ENCODE assay signal across 9 cellular contexts in genomic region chr11:122808494-122808893, GRCh38. TPM values are rescaled to one million over a fixed set of nuclear protein-coding genes. Genes with fewer than 3 reads are reported as not detected.
DNase-seq lines count a peak whose midpoint lies in the region; ATAC-seq, FAIRE-seq and TF ChIP-seq lines count a peak whose summit lies in the region.
"Had no signal": no experiment of that assay in that cellular context is flagged by ENCODE, and none has a peak within 500 bp of the region (broad histone marks: within the 10 kb centered on the region; RNA-seq: fewer than 3 reads in every experiment).

No MANE protein-coding gene starts in this region.

- H3K36me3 ChIP-seq in RWPE2 (ENCODE audit: low read depth), result no peaks in the 10 kb centered on the region; the same call in 1 of the 2 replicates
- no peaks in the 10 kb centered on the region for H3K36me3 ChIP-seq in ovary

- WGBS in ovary, 3 donors, result 22 to 29% (median 28%) methylated on average over 2 of the region's 2 CpGs

- ATAC-seq in GM18868 (IDR thresholded peaks at IDR 0.05; ENCODE audit: unreplicated experiment) (peak; percentile 65), HG02678 (IDR thresholded peaks at IDR 0.05; ENCODE audit: unreplicated experiment) (peak; percentile 93), RWPE2 (ENCODE audit: low read depth) (no peak), left ventricle myocardium superior (peak; percentile 70)

- FAIRE-seq in urothelium cell line (lab: Jason Lieb, UNC), result no peak

- peak overlapping the region; percentile 26 for H3K27ac ChIP-seq in RWPE2 (ENCODE audit: poor library complexity, severe bottlenecking)
- no peak overlapping the region for H3K27ac ChIP-seq in ovary
- H3K27ac ChIP-seq: VCaP had no signal

- TF ChIP-seq EP300 in ovary (IDR thresholded peaks at IDR 0.05), result no peak

- TF ChIP-seq CTCF in RWPE2 (IDR thresholded peaks at IDR 0.05; ENCODE audit: poor library complexity, severe bottlenecking), result no peak
- TF ChIP-seq CTCF in ovary (IDR thresholded peaks at IDR 0.05), result no peak

- no peak overlapping the region for H3K4me3 ChIP-seq in RWPE2 (ENCODE audit: severe bottlenecking)
- no peak overlapping the region for H3K4me3 ChIP-seq in ovary

- H3K27me3 ChIP-seq in RWPE2 (ENCODE audit: insufficient read depth, poor library complexity, severe bottlenecking), result no peaks in the 10 kb centered on the region
- H3K27me3 ChIP-seq in ovary, result no peaks in the 10 kb centered on the region

- H3K9me3 ChIP-seq in RWPE2 (ENCODE audit: severe bottlenecking) (no peaks in the 10 kb centered on the region), ovary (no peaks in the 10 kb centered on the region)

- no peak for TF ChIP-seq POLR2A in ovary (IDR thresholded peaks at IDR 0.05)

- intact Hi-C loops in left ventricle myocardium superior (cut with micrococcal nuclease) (no loop called here), ovary (cut with DNase I) (no loop called here)

- DNase-seq in RWPE2 (ENCODE audit: low spot score) (no peak), left ventricle myocardium superior (no peak), ovary (no peak), SHP77 treated with DMSO at 0.1 percent for 48 hours (lab: John Stamatoyannopoulos, UW) (no peak), urothelium cell line (ENCODE audit: low spot score) (no peak)

- H3K4me1 ChIP-seq in RWPE2 (ENCODE audit: insufficient read depth, poor library complexity, severe bottlenecking) (peaks cover 25% of the 10 kb centered on the region), ovary (ENCODE audit: insufficient read depth) (peaks cover 3% of the 10 kb centered on the region)

RNA-seq across cellular contexts. Expression of gene CRTAM, which starts 29.8 kb away (rescaled TPM):
- not detected for total RNA-seq in left ventricle myocardium superior
- under 1 TPM in 5 of 7 donors, not detected in 2; 0.10 to 0.92 (median 0.30) TPM for total RNA-seq in ovary
- under 1 TPM; 0.06 to 0.83 TPM for polyA plus RNA-seq in ovary
- total RNA-seq: renal cortical epithelial cell had no signal
